ENCODE assay signal across 8 cellular contexts in genomic region chr14:92513204-92513965, GRCh38. TPM values are rescaled to one million over a fixed set of nuclear protein-coding genes. Genes with fewer than 3 reads are reported as not detected.
DNase-seq lines count a peak whose midpoint lies in the region; ATAC-seq and TF ChIP-seq lines count a peak whose summit lies in the region.

RIN3 (plus strand) TSS chr14:92513781; CDS start chr14:92513933, 152 bp downstream.

- WGBS in thymus = 4% methylated on average over 79 of the region's 79 CpGs

- ATAC-seq in GM21529 (IDR thresholded peaks at IDR 0.05; ENCODE audit: unreplicated experiment) = peak; percentile 79

- H3K27ac ChIP-seq in mucosa of rectum (ENCODE audit: low read depth in 2 of 2, low read length in 2 of 2) = peak within 1 kb of the TSS; percentile 49 to 83
- peak within 1 kb of the TSS; percentile 93 for H3K27ac ChIP-seq in thymus (ENCODE audit: low read depth)

- peak; percentile 14 for DNase-seq in DMS53 treated with DMSO at 0.1 percent for 48 hours (lab: John Stamatoyannopoulos, UW; ENCODE audit: unreplicated experiment)
- peak; percentile 12 for DNase-seq in KG1 (lab: John Stamatoyannopoulos, UW)
- DNase-seq in activated CD8-positive, alpha-beta memory T cell treated with anti-CD3 and anti-CD28 coated beads for 48 hours (ENCODE audit: low read depth in 2 of 3, low spot score in 2 of 3) = peak in 2 of 3 experiments; percentile 30 to 43
- DNase-seq in erythroblast (lab: John Stamatoyannopoulos, UW) = peak; percentile 53 to 59
- no peak for DNase-seq in middle frontal gyrus (ENCODE audit: extremely low spot score, low spot score)

- no peaks in the 10 kb centered on the region for H3K27me3 ChIP-seq in mucosa of rectum (ENCODE audit: control insufficient read depth in 2 of 2, insufficient read depth in 2 of 2, low read length in 2 of 2)
- H3K27me3 ChIP-seq in thymus (ENCODE audit: control insufficient read depth, insufficient read depth) = no peaks in the 10 kb centered on the region

- H3K4me3 ChIP-seq in mucosa of rectum (ENCODE audit: low read length in 2 of 2) = peak within 1 kb of the TSS; percentile 73 to 82
- H3K4me3 ChIP-seq in thymus (ENCODE audit: low read length) = peak within 1 kb of the TSS; percentile 88

- no peaks in the 10 kb centered on the region for H3K36me3 ChIP-seq in mucosa of rectum (ENCODE audit: control insufficient read depth in 2 of 2, insufficient read depth in 2 of 2, low read length in 2 of 2)
- H3K36me3 ChIP-seq in thymus (ENCODE audit: control insufficient read depth, insufficient read depth) = no peaks in the 10 kb centered on the region

- H3K9me3 ChIP-seq in mucosa of rectum (ENCODE audit: control insufficient read depth in 2 of 2, low read length in 2 of 2) (no peaks in the 10 kb centered on the region), thymus (ENCODE audit: control insufficient read depth) (no peaks in the 10 kb centered on the region)

- peak; percentile 64 for TF ChIP-seq POLR2A in erythroblast (IDR thresholded peaks at IDR 0.05; ENCODE audit: low read length)

- H3K4me1 ChIP-seq in mucosa of rectum (ENCODE audit: control insufficient read depth in 2 of 2, insufficient read depth in 2 of 2, low read length in 2 of 2) = peaks cover 12 to 21% of the 10 kb centered on the region in 2 donors
- H3K4me1 ChIP-seq in thymus (ENCODE audit: control insufficient read depth, insufficient read depth, low read length) = peaks cover 43% of the 10 kb centered on the region

- H3K9ac ChIP-seq in mucosa of rectum (ENCODE audit: low read depth in 1 of 2, low read length in 2 of 2) = peak within 1 kb of the TSS; percentile 71 to 84

RNA-seq across cellular contexts. Expression of gene RIN3, which starts in this region (rescaled TPM):
- 20.6 TPM for polyA plus RNA-seq in thymus
